Comparison of ENCODE assay signal across 18 cellular contexts in the genomic region with DNA sequence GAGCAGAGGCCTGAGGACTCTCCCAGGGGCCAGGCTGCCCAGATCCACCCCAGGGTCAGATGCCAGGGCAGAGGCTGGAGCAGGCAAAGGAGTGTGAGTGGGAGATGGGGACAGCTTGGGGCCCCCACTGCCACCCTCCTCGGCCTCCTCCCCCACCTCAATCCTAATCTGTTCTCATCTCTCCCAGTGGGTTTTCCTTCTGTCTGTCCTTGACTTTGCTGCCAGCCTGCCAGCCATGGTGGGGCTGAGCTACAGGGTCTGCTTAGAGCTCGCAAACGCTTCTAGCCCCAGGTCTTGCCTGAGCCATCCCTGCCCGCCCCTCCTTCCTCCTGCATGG.
DNase-seq lines count a peak whose midpoint lies in the region; ATAC-seq and TF ChIP-seq lines count a peak whose summit lies in the region.
"Had no signal": no experiment of that assay in that cellular context is flagged by ENCODE, and none has a peak within 500 bp of the region (broad histone marks: within the 10 kb centered on the region; RNA-seq: fewer than 3 reads in every experiment).

No MANE protein-coding gene starts in this region.

- H4K91ac ChIP-seq in IMR-90 (ENCODE audit: insufficient read depth, low read depth, low read length) (peak overlapping the region; percentile 94), trophoblast cell (ENCODE audit: low read depth, low read length) (peak overlapping the region; percentile 79)

- H2BK5ac ChIP-seq in IMR-90 (ENCODE audit: low read depth, low read length, poor library complexity, severe bottlenecking) (peak overlapping the region; percentile 61), trophoblast cell (ENCODE audit: low read depth, low read length, poor library complexity) (no peak overlapping the region)

- no peaks in the 10 kb centered on the region for H3K27me3 Mint-ChIP-seq in mesothelial cell of epicardium (ENCODE audit: low read depth)
- H3K27me3 Mint-ChIP-seq: CD8-positive, alpha-beta memory T cell had no signal

- no CpG with 5 or more reads among the region's 4 CpGs for WGBS in IMR-90 (ENCODE audit: extremely low coverage in 2 of 2, insufficient read length in 1 of 2), 2 experiments
- WGBS in trophoblast cell (ENCODE audit: extremely low coverage, insufficient coverage, insufficient read length), result no CpG with 5 or more reads among the region's 4 CpGs
- 63 to 85% (median 77%) methylated on average over 4 of the region's 4 CpGs for WGBS in spleen, 5 donors

- H3K9me3 ChIP-seq in IMR-90 (ENCODE audit: control insufficient read depth, insufficient read depth, low read length) (no peaks in the 10 kb centered on the region), ascending aorta (no peaks in the 10 kb centered on the region), trophoblast cell (ENCODE audit: insufficient read depth, low read depth, low read length) (no peaks in the 10 kb centered on the region), spleen (no peaks in the 10 kb centered on the region)
- H3K9me3 ChIP-seq: BLaER1 treated with 17β-estradiol and CSF1 and Interleukin-3, amounts not matched to agents 10 nM and 100 nM had no signal

- no peak overlapping the region for H3K56ac ChIP-seq in IMR-90 (ENCODE audit: extremely low read depth, insufficient read depth, low read length)

- peaks cover 2% of the 10 kb centered on the region for H3K79me2 ChIP-seq in trophoblast cell (ENCODE audit: control insufficient read depth, insufficient read depth, low read length, poor library complexity)

- H2AFZ ChIP-seq in IMR-90 (replicated peaks; ENCODE audit: low read length, poor library complexity), result peak overlapping the region; percentile 87
- H2AFZ ChIP-seq in trophoblast cell (ENCODE audit: insufficient read depth, low read length, poor library complexity), result no peak overlapping the region

- no peaks in the 10 kb centered on the region for H4K20me1 ChIP-seq in IMR-90 (ENCODE audit: insufficient read depth, low read length)

- no peaks in the 10 kb centered on the region for H3K36me3 Mint-ChIP-seq in mesothelial cell of epicardium
- H3K36me3 Mint-ChIP-seq: CD8-positive, alpha-beta memory T cell had no signal

- TF ChIP-seq POLR2A in IMR-90 (IDR thresholded peaks at IDR 0.05; ENCODE audit: low read depth, low read length) (no peak), spleen (IDR thresholded peaks at IDR 0.05) (no peak)

- POLR2A ChIA-PET in IMR-90 (lab: Charles Lee; ENCODE audit: unreplicated experiment), result no interaction called here

- H3K4me1 Mint-ChIP-seq in mesothelial cell of epicardium, result peaks cover 29% of the 10 kb centered on the region
- H3K4me1 Mint-ChIP-seq: CD8-positive, alpha-beta memory T cell had no signal

- H3K79me1 ChIP-seq in IMR-90 (ENCODE audit: low read depth in 1 of 2, low read length in 2 of 2) (no peaks in the 10 kb centered on the region), trophoblast cell (ENCODE audit: low read length) (peaks cover 35% of the 10 kb centered on the region)

- H3K4me1 ChIP-seq in IMR-90 (ENCODE audit: control insufficient read depth, insufficient read depth, low read length) (peaks cover 40% of the 10 kb centered on the region), ascending aorta (peaks cover 51 to 69% of the 10 kb centered on the region in 2 donors), trophoblast cell (ENCODE audit: control insufficient read depth in 1 of 2, insufficient read depth in 2 of 2, low read length in 2 of 2) (peaks cover 61 to 62% of the 10 kb centered on the region in 2 experiments), spleen (peaks cover 0 to 42% (median 13%) of the 10 kb centered on the region in 6 donors)

- DNase-seq in IMR-90, result no peak
- no peak for DNase-seq in ascending aorta (ENCODE audit: low spot score in 2 of 2)
- no peak for DNase-seq in mesothelial cell of epicardium (ENCODE audit: low spot score in 2 of 2, unreplicated experiment in 2 of 2)
- DNase-seq in trophoblast cell, result no peak
- DNase-seq in left colon, result no peak
- no peak for DNase-seq in spleen
- no peak for DNase-seq in NCI-H82 treated with DMSO at 0.1 percent for 48 hours (lab: John Stamatoyannopoulos, UW; ENCODE audit: unreplicated experiment)
- no peak for DNase-seq in NCI-H446 (lab: John Stamatoyannopoulos, UW)
- DNase-seq: CD8-positive, alpha-beta memory T cell; DMS53; GOT3; MV-4-11; NCI-H187 treated with DMSO at 0.1 percent for 48 hours; NCI-H226; NCI-H524 treated with DMSO at 0.1 percent for 48 hours; SHP77 treated with DMSO at 0.1 percent for 48 hours had no signal

- dilution Hi-C loops in IMR-90 (cut with HindIII; ENCODE audit: low sequenced_read_pairs, unreplicated experiment), result no loop called here

- H3K36me3 ChIP-seq in IMR-90 (ENCODE audit: control insufficient read depth, insufficient read depth, low read length) (no peaks in the 10 kb centered on the region), ascending aorta (no peaks in the 10 kb centered on the region), trophoblast cell (ENCODE audit: control insufficient read depth in 1 of 2, insufficient read depth in 2 of 2, low read length in 2 of 2) (no peaks in the 10 kb centered on the region), spleen (no peaks in the 10 kb centered on the region)

- H3K4me3 ChIP-seq in IMR-90 (ENCODE audit: insufficient read depth, low read depth, low read length) (no peak overlapping the region), ascending aorta (no peak overlapping the region), trophoblast cell (ENCODE audit: low read depth, low read length) (no peak overlapping the region), spleen (no peak overlapping the region)
- H3K4me3 ChIP-seq: BLaER1 treated with 17β-estradiol and CSF1 and Interleukin-3, amounts not matched to agents 10 nM and 100 nM had no signal

- peak overlapping the region; percentile 58 for H3K4ac ChIP-seq in IMR-90 (ENCODE audit: low read depth, low read length)
- no peak overlapping the region for H3K4ac ChIP-seq in trophoblast cell (ENCODE audit: low read depth, low read length)

- intact Hi-C loops in IMR-90 (cut with micrococcal nuclease), result no loop called here
- intact Hi-C loops in ascending aorta (cut with DNase I), result loop anchor here (10.0 kb wide), 1 partner anchor 231 kb away; no protein-coding TSS in a partner anchor
- intact Hi-C loops in left colon (cut with DNase I, micrococcal nuclease), result no loop called here
- intact Hi-C loops in spleen (cut with DNase I; ENCODE audit: low total_unique reads), result no loop called here

- H2AK5ac ChIP-seq in IMR-90 (ENCODE audit: low read depth, low read length) (peak overlapping the region; percentile 63; the same call in 1 of the 2 replicates), trophoblast cell (ENCODE audit: low read length) (peak overlapping the region; percentile 44)

- no TSS peak for BruUV-seq in IMR-90 (replicated peaks; lab: Mats Ljungman, UMichigan)

- H4K8ac ChIP-seq in IMR-90 (ENCODE audit: low read depth in 2 of 2, low read length in 2 of 2) (peak overlapping the region; percentile 84 to 87; a peak in 3 of 4 replicates), trophoblast cell (ENCODE audit: low read depth, low read length) (no peak overlapping the region)

- peak overlapping the region; percentile 11; the same call in 1 of the 2 replicates for H2BK20ac ChIP-seq in IMR-90 (ENCODE audit: low read depth, low read length)

- peak overlapping the region; percentile 30 for H3K27ac Mint-ChIP-seq in mesothelial cell of epicardium
- H3K27ac Mint-ChIP-seq: CD8-positive, alpha-beta memory T cell had no signal

- no peak overlapping the region for H4K12ac ChIP-seq in trophoblast cell (ENCODE audit: low read depth, low read length)

- H3K9me3 Mint-ChIP-seq in mesothelial cell of epicardium, result no peaks in the 10 kb centered on the region
- H3K9me3 Mint-ChIP-seq: CD8-positive, alpha-beta memory T cell had no signal

- in situ Hi-C loops in IMR-90 (cut with MboI; ENCODE audit: low sequenced_read_pairs), result no loop called here

- H2AK9ac ChIP-seq in IMR-90 (replicated peaks; ENCODE audit: low read depth, low read length, poor library complexity), result peak overlapping the region; percentile 87

- 0 out of 2 replicates have a peak, but pooled peaks cover 2% of the 10 kb centered on the region for H3K9me1 ChIP-seq in IMR-90 (ENCODE audit: insufficient read depth, low read length)

- H3K23ac ChIP-seq in IMR-90 (ENCODE audit: low read depth, low read length) (peak overlapping the region; percentile 70; the same call in 1 of the 2 replicates), trophoblast cell (ENCODE audit: low read length) (no peak overlapping the region)

- H2BK120ac ChIP-seq in IMR-90 (ENCODE audit: low read depth, low read length) (peak overlapping the region; percentile 92), trophoblast cell (ENCODE audit: insufficient read depth, low read length, poor library complexity) (peak overlapping the region; percentile 48)

- H3K4me2 ChIP-seq in IMR-90 (ENCODE audit: low read depth, low read length) (peak overlapping the region; percentile 25; the same call in 1 of the 2 replicates), trophoblast cell (ENCODE audit: low read length) (no peak overlapping the region)
- H3K4me2 ChIP-seq: BLaER1 treated with 17β-estradiol and CSF1 and Interleukin-3, amounts not matched to agents 10 nM and 100 nM; KMS-11 had no signal

- peak overlapping the region; percentile 32; the same call in 1 of the 2 replicates for H3K9ac ChIP-seq in IMR-90 (ENCODE audit: low read depth, low read length)
- H3K9ac ChIP-seq in trophoblast cell (ENCODE audit: low read length), result no peak overlapping the region
- H3K9ac ChIP-seq: BLaER1 treated with 17β-estradiol and CSF1 and Interleukin-3, amounts not matched to agents 10 nM and 100 nM; KMS-11 had no signal

- H3K27ac ChIP-seq in IMR-90 (ENCODE audit: insufficient read depth, low read length) (0 out of 2 replicates have a peak overlapping the region, but pooled peaks have one; percentile 9), ascending aorta (peak overlapping the region; percentile 46 to 74), trophoblast cell (ENCODE audit: low read depth, low read length) (no peak overlapping the region), spleen (peak overlapping the region in 1 of 8 donors; percentile 23)
- H3K27ac ChIP-seq: BLaER1 treated with 17β-estradiol and CSF1 and Interleukin-3, amounts not matched to agents 10 nM and 100 nM; KMS-11 had no signal

- H3K18ac ChIP-seq in IMR-90 (ENCODE audit: low read depth, low read length) (peak overlapping the region; percentile 66), trophoblast cell (ENCODE audit: low read length) (no peak overlapping the region)

- no peak for TF ChIP-seq RAD21 in IMR-90 (IDR thresholded peaks at IDR 0.05; ENCODE audit: low read length)

- H3K14ac ChIP-seq in IMR-90 (replicated peaks; ENCODE audit: low read depth, low read length) (peak overlapping the region; percentile 37), trophoblast cell (ENCODE audit: low read length) (no peak overlapping the region)

- no peak for TF ChIP-seq CTCF in IMR-90 (conservative IDR thresholded peaks at IDR 0.05; ENCODE audit: low read depth, low read length)
- TF ChIP-seq CTCF in ascending aorta (IDR thresholded peaks at IDR 0.05), result no peak
- TF ChIP-seq CTCF in mesothelial cell of epicardium (IDR thresholded peaks at IDR 0.05; ENCODE audit: unreplicated experiment), result no peak
- no peak for TF ChIP-seq CTCF in spleen (IDR thresholded peaks at IDR 0.05 in 8 of 11, conservative IDR thresholded peaks at IDR 0.05 in 3 of 11)

- CTCF ChIA-PET in IMR-90 (lab: Yijun Ruan, JAX), result interaction anchor here (0.6 to 1.1 kb wide), 2 partner anchors 74 to 212 kb away, joined by 3 to 4 read pairs; no protein-coding TSS in a partner anchor

- ATAC-seq in IMR-90 (ENCODE audit: low read depth) (no peak), left colon (no peak)

- H3K4me3 Mint-ChIP-seq in mesothelial cell of epicardium, result no peak overlapping the region
- H3K4me3 Mint-ChIP-seq: CD8-positive, alpha-beta memory T cell had no signal

- peak overlapping the region; percentile 37 for H2BK12ac ChIP-seq in trophoblast cell (ENCODE audit: low read length)

- peak overlapping the region; percentile 67 for H4K5ac ChIP-seq in IMR-90 (ENCODE audit: low read depth, low read length)

- H2BK15ac ChIP-seq in IMR-90 (ENCODE audit: low read depth, low read length), result peak overlapping the region; percentile 14; the same call in 1 of the 3 replicates

- H3K27me3 ChIP-seq in IMR-90 (ENCODE audit: control insufficient read depth, insufficient read depth, low read length), result no peaks in the 10 kb centered on the region
- no peaks in the 10 kb centered on the region for H3K27me3 ChIP-seq in ascending aorta
- no peaks in the 10 kb centered on the region for H3K27me3 ChIP-seq in trophoblast cell (ENCODE audit: insufficient read depth, low read length)
- H3K27me3 ChIP-seq in spleen (replicated peaks in 1 of 7), result peaks cover 0 to 18% (median 0%) of the 10 kb centered on the region in 7 donors
- H3K27me3 ChIP-seq: BLaER1 treated with 17β-estradiol and CSF1 and Interleukin-3, amounts not matched to agents 10 nM and 100 nM had no signal
